In genomic region chr10:31761156-31761555, GRCh38 we compare ENCODE assay signal across 9 cellular contexts.
A peak's percentile ranks its signal among the peaks of the same experiment; 100 is the strongest.
DNase-seq lines count a peak whose midpoint lies in the region; ATAC-seq and TF ChIP-seq lines count a peak whose summit lies in the region.
"Had no signal": no experiment of that assay in that cellular context is flagged by ENCODE, and none has a peak within 500 bp of the region (broad histone marks: within the 10 kb centered on the region; RNA-seq: fewer than 3 reads in every experiment).

No MANE protein-coding gene starts in this region.

- no peak overlapping the region for H3K27ac Mint-ChIP-seq in GM23338
- H3K27ac Mint-ChIP-seq in activated CD4-positive, alpha-beta memory T cell treated with anti-CD3 and anti-CD28 coated beads for 36 hours: peak overlapping the region; percentile 51
- peak overlapping the region; percentile 80 for H3K27ac Mint-ChIP-seq in stimulated activated effector memory CD8-positive, alpha-beta T cell treated with anti-CD3 and anti-CD28 coated beads, Interleukin-12 subunit alpha, Interleukin-12 subunit beta, amount 100 ng/mL, for 72 hours

- no peaks in the 10 kb centered on the region for H3K36me3 ChIP-seq in GM23338 (ENCODE audit: insufficient read depth)

- intact Hi-C loops in activated CD4-positive, alpha-beta memory T cell treated with anti-CD3 and anti-CD28 coated beads for 36 hours (cut with micrococcal nuclease): loop anchor here (5.0 to 10.0 kb wide), 3 partner anchors 74 to 659 kb away; partner anchors contain the start of gene ARHGAP12

- CTCF ChIA-PET in activated CD4-positive, alpha-beta memory T cell treated with anti-CD3 and anti-CD28 coated beads for 36 hours (lab: Charles Lee): interaction anchor here (1.5 kb wide), 1 partner anchor 9 kb away, joined by 8 read pairs; no protein-coding TSS in a partner anchor

- no peak overlapping the region for H3K27ac ChIP-seq in GM23338 (ENCODE audit: low read depth)
- peak overlapping the region; percentile 6 for H3K27ac ChIP-seq in foreskin keratinocyte

- H3K27me3 Mint-ChIP-seq in GM23338 (ENCODE audit: insufficient read depth, low read depth, poor library complexity): peaks cover 13% of the 10 kb centered on the region
- no peaks in the 10 kb centered on the region for H3K27me3 Mint-ChIP-seq in activated CD4-positive, alpha-beta memory T cell treated with anti-CD3 and anti-CD28 coated beads for 36 hours

- peak overlapping the region; percentile 68; the same call in 2 of the 3 replicates for H3K4me3 Mint-ChIP-seq in GM23338
- H3K4me3 Mint-ChIP-seq in activated CD4-positive, alpha-beta memory T cell treated with anti-CD3 and anti-CD28 coated beads for 36 hours: peak overlapping the region; percentile 73
- H3K4me3 Mint-ChIP-seq in stimulated activated effector memory CD8-positive, alpha-beta T cell treated with anti-CD3 and anti-CD28 coated beads, Interleukin-12 subunit alpha, Interleukin-12 subunit beta, amount 100 ng/mL, for 72 hours: peak overlapping the region; percentile 89

- 0 out of 2 replicates have a peak, but pooled peaks cover 3% of the 10 kb centered on the region for H3F3A ChIP-seq in GM23338 (replicated peaks; ENCODE audit: low read depth)

- H3K27me3 ChIP-seq in GM23338 (ENCODE audit: insufficient read depth): no peaks in the 10 kb centered on the region
- H3K27me3 ChIP-seq in foreskin keratinocyte: no peaks in the 10 kb centered on the region

- peaks cover 65% of the 10 kb centered on the region for H3K4me1 Mint-ChIP-seq in GM23338
- H3K4me1 Mint-ChIP-seq in activated CD4-positive, alpha-beta memory T cell treated with anti-CD3 and anti-CD28 coated beads for 36 hours (ENCODE audit: low read depth): peaks cover 10% of the 10 kb centered on the region
- peaks cover 14% of the 10 kb centered on the region for H3K4me1 Mint-ChIP-seq in stimulated activated effector memory CD8-positive, alpha-beta T cell treated with anti-CD3 and anti-CD28 coated beads, Interleukin-12 subunit alpha, Interleukin-12 subunit beta, amount 100 ng/mL, for 72 hours

- DNase-seq in GM23338 (ENCODE audit: low spot score): no peak
- DNase-seq in activated CD4-positive, alpha-beta memory T cell treated with anti-CD3 and anti-CD28 coated beads for 36 hours: no peak
- no peak for DNase-seq in foreskin keratinocyte
- no peak for DNase-seq in stimulated activated effector memory CD8-positive, alpha-beta T cell treated with anti-CD3 and anti-CD28 coated beads, Interleukin-12 subunit alpha, Interleukin-12 subunit beta, amount 100 ng/mL, for 72 hours (ENCODE audit: low spot score in 2 of 2)
- DNase-seq in COR-L47 (lab: John Stamatoyannopoulos, UW): no peak
- DNase-seq in 8988T: no peak
- DNase-seq in mesenteric fat pad (ENCODE audit: low spot score): no peak
- DNase-seq: activated CD4-positive, CD25-positive, alpha-beta regulatory T cell; H7 had no signal

- H3K4me3 ChIP-seq in GM23338: no peak overlapping the region

- no peaks in the 10 kb centered on the region; the same call in 1 of the 2 replicates for H3K9me2 ChIP-seq in GM23338 (ENCODE audit: insufficient read depth)

- H2AFZ ChIP-seq in GM23338: no peak overlapping the region

- H3K4me1 ChIP-seq in GM23338 (ENCODE audit: insufficient read depth) (peaks cover 34% of the 10 kb centered on the region), foreskin keratinocyte (peaks cover 12% of the 10 kb centered on the region)

- no peaks in the 10 kb centered on the region for H3K79me2 ChIP-seq in GM23338 (replicated peaks; ENCODE audit: insufficient read depth)

- H3K4me2 ChIP-seq in GM23338: 0 out of 2 replicates have a peak overlapping the region, but pooled peaks have one; percentile 72

- H3K36me3 Mint-ChIP-seq in GM23338 (ENCODE audit: low read depth): peaks cover 33% of the 10 kb centered on the region
- H3K36me3 Mint-ChIP-seq in activated CD4-positive, alpha-beta memory T cell treated with anti-CD3 and anti-CD28 coated beads for 36 hours: peaks cover 2% of the 10 kb centered on the region
- H3K36me3 Mint-ChIP-seq in stimulated activated effector memory CD8-positive, alpha-beta T cell treated with anti-CD3 and anti-CD28 coated beads, Interleukin-12 subunit alpha, Interleukin-12 subunit beta, amount 100 ng/mL, for 72 hours: peaks cover 13% of the 10 kb centered on the region

- TF ChIP-seq CTCF in GM23338 (conservative IDR thresholded peaks at IDR 0.05; ENCODE audit: low read depth in 2 of 2): no peak
- TF ChIP-seq CTCF in foreskin keratinocyte (conservative IDR thresholded peaks at IDR 0.05): no peak

- H3K9me3 Mint-ChIP-seq in GM23338: peaks cover 26% of the 10 kb centered on the region
- H3K9me3 Mint-ChIP-seq in activated CD4-positive, alpha-beta memory T cell treated with anti-CD3 and anti-CD28 coated beads for 36 hours: no peaks in the 10 kb centered on the region
- H3K9me3 Mint-ChIP-seq in stimulated activated effector memory CD8-positive, alpha-beta T cell treated with anti-CD3 and anti-CD28 coated beads, Interleukin-12 subunit alpha, Interleukin-12 subunit beta, amount 100 ng/mL, for 72 hours: no peaks in the 10 kb centered on the region

- ATAC-seq in GM23338 (no peak), foreskin keratinocyte (no peak)
- no peak for ATAC-seq in stimulated activated effector memory CD8-positive, alpha-beta T cell treated with anti-CD3 and anti-CD28 coated beads, Interleukin-12 subunit alpha, Interleukin-12 subunit beta, amount 100 ng/mL, for 72 hours

- POLR2A ChIA-PET in activated CD4-positive, alpha-beta memory T cell treated with anti-CD3 and anti-CD28 coated beads for 36 hours (lab: Charles Lee): no interaction called here

- H4K20me1 ChIP-seq in GM23338 (replicated peaks; ENCODE audit: insufficient read depth): no peaks in the 10 kb centered on the region

TF ChIP-seq in GM23338, 12 proteins besides CTCF, POLR2A, EP300 and RAD21 (continues in another document):
- no peak for TF ChIP-seq ETS1 (IDR thresholded peaks at IDR 0.05)
- TF ChIP-seq JUNB (IDR thresholded peaks at IDR 0.05; ENCODE audit: unreplicated experiment): no peak
- no peak for TF ChIP-seq EZH2 (IDR thresholded peaks at IDR 0.05; ENCODE audit: low read depth, unreplicated experiment)
- no peak for TF ChIP-seq STAT1 (IDR thresholded peaks at IDR 0.05; ENCODE audit: unreplicated experiment)
- no peak for TF ChIP-seq CREB1 (CRISPR knock-in tag; IDR thresholded peaks at IDR 0.05; ENCODE audit: low read depth)
- no peak for TF ChIP-seq ZNF331 (CRISPR knock-in tag; IDR thresholded peaks at IDR 0.05; ENCODE audit: low read depth)
- TF ChIP-seq REST (IDR thresholded peaks at IDR 0.05; ENCODE audit: unreplicated experiment): no peak
